In the genomic region with DNA sequence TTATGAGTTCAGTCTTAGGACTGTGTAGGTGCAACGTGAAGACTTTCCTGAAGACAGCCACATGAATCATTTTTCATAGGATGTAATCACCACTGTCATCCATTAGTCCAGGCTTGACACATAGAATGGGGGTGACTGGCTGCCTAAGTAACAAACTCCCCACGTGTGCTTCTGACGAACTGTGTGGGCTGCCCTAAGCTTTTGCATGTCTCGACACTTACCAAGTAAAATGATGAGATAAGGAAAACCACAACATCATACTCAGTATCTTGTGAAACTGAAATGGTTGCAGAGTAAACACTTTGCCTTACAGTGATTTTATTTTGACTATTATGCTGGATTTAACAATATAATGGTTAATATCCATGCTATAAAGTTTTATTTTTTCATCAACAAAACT, we compare ENCODE assay signal across 12 cellular contexts. TPM values are rescaled to one million over a fixed set of nuclear protein-coding genes. Genes with fewer than 3 reads are reported as not detected.
DNase-seq lines count a peak whose midpoint lies in the region; ATAC-seq and TF ChIP-seq lines count a peak whose summit lies in the region.
"Had no signal": no experiment of that assay in that cellular context is flagged by ENCODE, and none has a peak within 500 bp of the region (broad histone marks: within the 10 kb centered on the region; RNA-seq: fewer than 3 reads in every experiment).

No MANE protein-coding gene starts in this region.

- H3K27me3 ChIP-seq in RWPE2 (ENCODE audit: insufficient read depth, poor library complexity, severe bottlenecking) = no peaks in the 10 kb centered on the region
- no peaks in the 10 kb centered on the region for H3K27me3 ChIP-seq in SK-N-SH (ENCODE audit: insufficient read depth)
- H3K27me3 ChIP-seq: right lobe of liver had no signal

- H3K9me3 Mint-ChIP-seq in type B pancreatic cell = no peaks in the 10 kb centered on the region

- no peak overlapping the region for H3K4me3 Mint-ChIP-seq in type B pancreatic cell
- H3K4me3 Mint-ChIP-seq: CD4-positive, alpha-beta memory T cell had no signal

- DNase-seq in A172 (ENCODE audit: low spot score) (peak; percentile 69), ELR (ENCODE audit: low read depth) (peak; percentile 57), RWPE2 (ENCODE audit: low spot score) (peak; percentile 79), fibroblast of pulmonary artery (ENCODE audit: low read depth) (peak; percentile 86), type B pancreatic cell (ENCODE audit: extremely low spot score, unreplicated experiment) (no peak), SK-N-SH (no peak), hepatic stellate cell (ENCODE audit: low spot score) (no peak)
- DNase-seq: CD4-positive, alpha-beta memory T cell; NCI-H146; NK-92 treated with Interleukin-12 subunit alpha and Interleukin-12 subunit beta, amount 100 ng/mL, for 24 hours; right lobe of liver had no signal

- ATAC-seq in RWPE2 (ENCODE audit: low read depth) (peak; percentile 90), GM21786 (IDR thresholded peaks at IDR 0.05; ENCODE audit: unreplicated experiment) (no peak)

- H3K9me3 ChIP-seq in RWPE2 (ENCODE audit: severe bottlenecking) (no peaks in the 10 kb centered on the region), SK-N-SH (no peaks in the 10 kb centered on the region)
- H3K9me3 ChIP-seq: right lobe of liver had no signal

- no peak for TF ChIP-seq EP300 in SK-N-SH (IDR thresholded peaks at IDR 0.05; ENCODE audit: borderline replicate concordance in 1 of 2, low read depth in 1 of 2, low read length in 1 of 2)

- no peaks in the 10 kb centered on the region for H3K36me3 Mint-ChIP-seq in type B pancreatic cell
- H3K36me3 Mint-ChIP-seq: CD4-positive, alpha-beta memory T cell had no signal

- peaks cover 18% of the 10 kb centered on the region for H3K27me3 Mint-ChIP-seq in type B pancreatic cell

- no peak overlapping the region for H3K27ac Mint-ChIP-seq in type B pancreatic cell
- H3K27ac Mint-ChIP-seq: CD4-positive, alpha-beta memory T cell had no signal

- POLR2A ChIA-PET in SK-N-SH (lab: Yijun Ruan, JAX) = no interaction called here

- CTCF ChIA-PET in SK-N-SH (lab: Yijun Ruan, JAX) = no interaction called here

- H3K4me2 ChIP-seq in SK-N-SH = no peak overlapping the region

- no peaks in the 10 kb centered on the region for H3K36me3 ChIP-seq in RWPE2 (ENCODE audit: low read depth)
- H3K36me3 ChIP-seq in SK-N-SH (replicated peaks in 1 of 2; ENCODE audit: control insufficient read depth in 1 of 2, insufficient read depth in 2 of 2, low read length in 1 of 2) = no peaks in the 10 kb centered on the region
- H3K36me3 ChIP-seq: right lobe of liver had no signal

- H2AFZ ChIP-seq in SK-N-SH (ENCODE audit: low read depth) = no peak overlapping the region

- no peaks in the 10 kb centered on the region for H3K79me2 ChIP-seq in SK-N-SH (ENCODE audit: insufficient read depth)

- H3K27ac ChIP-seq in RWPE2 (ENCODE audit: poor library complexity, severe bottlenecking) (peak overlapping the region; percentile 70), SK-N-SH (ENCODE audit: low read depth in 2 of 2, low read length in 1 of 2) (no peak overlapping the region)
- H3K27ac ChIP-seq: right lobe of liver had no signal

- peaks cover 14% of the 10 kb centered on the region for H3K4me1 Mint-ChIP-seq in type B pancreatic cell (ENCODE audit: unreplicated experiment)

- WGBS in SK-N-SH (ENCODE audit: low lambda C conversion rate) = 86% methylated on average over 4 of the region's 4 CpGs

- H3K9me2 ChIP-seq in SK-N-SH = no peaks in the 10 kb centered on the region

- H4K20me1 ChIP-seq in SK-N-SH (ENCODE audit: insufficient read depth) = no peaks in the 10 kb centered on the region

- H3K4me3 ChIP-seq in RWPE2 (ENCODE audit: severe bottlenecking) (no peak overlapping the region), fibroblast of pulmonary artery (replicated peaks; ENCODE audit: low read depth, low read length) (no peak overlapping the region), SK-N-SH (ENCODE audit: low read depth in 2 of 2, low read length in 1 of 2) (no peak overlapping the region)
- H3K4me3 ChIP-seq: right lobe of liver had no signal

- TF ChIP-seq CTCF in RWPE2 (IDR thresholded peaks at IDR 0.05; ENCODE audit: poor library complexity, severe bottlenecking) (no peak), fibroblast of pulmonary artery (IDR thresholded peaks at IDR 0.05; ENCODE audit: low read length, missing control alignments) (no peak), type B pancreatic cell (conservative IDR thresholded peaks at IDR 0.05) (no peak), SK-N-SH (IDR thresholded peaks at IDR 0.05) (no peak)

- peaks cover 40% of the 10 kb centered on the region for H3K4me1 ChIP-seq in RWPE2 (ENCODE audit: insufficient read depth, poor library complexity, severe bottlenecking)
- H3K4me1 ChIP-seq in SK-N-SH (ENCODE audit: control insufficient read depth in 1 of 2, insufficient read depth in 2 of 2, low read depth in 1 of 2, low read length in 1 of 2) = no peaks in the 10 kb centered on the region; a peak in 1 of 4 replicates
- H3K4me1 ChIP-seq: right lobe of liver had no signal

- TF ChIP-seq RAD21 in SK-N-SH (IDR thresholded peaks at IDR 0.05; ENCODE audit: low read length) = no peak

- peaks cover 2% of the 10 kb centered on the region for H3F3A ChIP-seq in SK-N-SH (replicated peaks; ENCODE audit: insufficient read depth)

- H3K9ac ChIP-seq in SK-N-SH = no peak overlapping the region

TF ChIP-seq in SK-N-SH, 30 proteins besides CTCF, POLR2A, EP300 and RAD21:
- TF ChIP-seq SIN3A (IDR thresholded peaks at IDR 0.05; ENCODE audit: borderline replicate concordance, low read depth, low read length) = no peak
- no peak for TF ChIP-seq FOXM1 (IDR thresholded peaks at IDR 0.05; ENCODE audit: low read depth)
- TF ChIP-seq, protein P1, sequence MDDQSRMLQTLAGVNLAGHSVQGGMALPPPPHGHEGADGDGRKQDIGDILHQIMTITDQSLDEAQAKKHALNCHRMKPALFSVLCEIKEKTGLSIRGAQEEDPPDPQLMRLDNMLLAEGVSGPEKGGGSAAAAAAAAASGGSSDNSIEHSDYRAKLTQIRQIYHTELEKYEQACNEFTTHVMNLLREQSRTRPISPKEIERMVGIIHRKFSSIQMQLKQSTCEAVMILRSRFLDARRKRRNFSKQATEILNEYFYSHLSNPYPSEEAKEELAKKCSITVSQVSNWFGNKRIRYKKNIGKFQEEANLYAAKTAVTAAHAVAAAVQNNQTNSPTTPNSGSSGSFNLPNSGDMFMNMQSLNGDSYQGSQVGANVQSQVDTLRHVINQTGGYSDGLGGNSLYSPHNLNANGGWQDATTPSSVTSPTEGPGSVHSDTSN (IDR thresholded peaks at IDR 0.05) = no peak
- TF ChIP-seq RXRA (IDR thresholded peaks at IDR 0.05; ENCODE audit: borderline replicate concordance, low read depth) = no peak
- no peak for TF ChIP-seq FOSL2 (IDR thresholded peaks at IDR 0.05; ENCODE audit: borderline replicate concordance, low read depth)
- TF ChIP-seq, protein P2, sequence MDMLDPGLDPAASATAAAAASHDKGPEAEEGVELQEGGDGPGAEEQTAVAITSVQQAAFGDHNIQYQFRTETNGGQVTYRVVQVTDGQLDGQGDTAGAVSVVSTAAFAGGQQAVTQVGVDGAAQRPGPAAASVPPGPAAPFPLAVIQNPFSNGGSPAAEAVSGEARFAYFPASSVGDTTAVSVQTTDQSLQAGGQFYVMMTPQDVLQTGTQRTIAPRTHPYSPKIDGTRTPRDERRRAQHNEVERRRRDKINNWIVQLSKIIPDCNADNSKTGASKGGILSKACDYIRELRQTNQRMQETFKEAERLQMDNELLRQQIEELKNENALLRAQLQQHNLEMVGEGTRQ (IDR thresholded peaks at IDR 0.05; ENCODE audit: borderline replicate concordance, low read depth, low read length) = no peak
- no peak for TF ChIP-seq NFIC (IDR thresholded peaks at IDR 0.05; ENCODE audit: borderline replicate concordance)
- TF ChIP-seq GATA2 (CRISPR knock-in tag; IDR thresholded peaks at IDR 0.05) = no peak
- TF ChIP-seq GABPA (IDR thresholded peaks at IDR 0.05; ENCODE audit: low read depth) = no peak
- TF ChIP-seq TEAD4 (IDR thresholded peaks at IDR 0.05; ENCODE audit: borderline replicate concordance, insufficient read depth) = no peak
- TF ChIP-seq, protein P3, sequence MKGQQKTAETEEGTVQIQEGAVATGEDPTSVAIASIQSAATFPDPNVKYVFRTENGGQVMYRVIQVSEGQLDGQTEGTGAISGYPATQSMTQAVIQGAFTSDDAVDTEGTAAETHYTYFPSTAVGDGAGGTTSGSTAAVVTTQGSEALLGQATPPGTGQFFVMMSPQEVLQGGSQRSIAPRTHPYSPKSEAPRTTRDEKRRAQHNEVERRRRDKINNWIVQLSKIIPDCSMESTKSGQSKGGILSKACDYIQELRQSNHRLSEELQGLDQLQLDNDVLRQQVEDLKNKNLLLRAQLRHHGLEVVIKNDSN (IDR thresholded peaks at IDR 0.05; ENCODE audit: borderline replicate concordance, low read depth) = no peak
- no peak for TF ChIP-seq RFX5 (IDR thresholded peaks at IDR 0.05; ENCODE audit: low read length)
- TF ChIP-seq, protein P4, sequence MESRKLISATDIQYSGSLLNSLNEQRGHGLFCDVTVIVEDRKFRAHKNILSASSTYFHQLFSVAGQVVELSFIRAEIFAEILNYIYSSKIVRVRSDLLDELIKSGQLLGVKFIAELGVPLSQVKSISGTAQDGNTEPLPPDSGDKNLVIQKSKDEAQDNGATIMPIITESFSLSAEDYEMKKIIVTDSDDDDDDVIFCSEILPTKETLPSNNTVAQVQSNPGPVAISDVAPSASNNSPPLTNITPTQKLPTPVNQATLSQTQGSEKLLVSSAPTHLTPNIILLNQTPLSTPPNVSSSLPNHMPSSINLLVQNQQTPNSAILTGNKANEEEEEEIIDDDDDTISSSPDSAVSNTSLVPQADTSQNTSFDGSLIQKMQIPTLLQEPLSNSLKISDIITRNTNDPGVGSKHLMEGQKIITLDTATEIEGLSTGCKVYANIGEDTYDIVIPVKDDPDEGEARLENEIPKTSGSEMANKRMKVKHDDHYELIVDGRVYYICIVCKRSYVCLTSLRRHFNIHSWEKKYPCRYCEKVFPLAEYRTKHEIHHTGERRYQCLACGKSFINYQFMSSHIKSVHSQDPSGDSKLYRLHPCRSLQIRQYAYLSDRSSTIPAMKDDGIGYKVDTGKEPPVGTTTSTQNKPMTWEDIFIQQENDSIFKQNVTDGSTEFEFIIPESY (IDR thresholded peaks at IDR 0.05; ENCODE audit: borderline replicate concordance, low read depth) = no peak
- TF ChIP-seq MEF2A (IDR thresholded peaks at IDR 0.05; ENCODE audit: borderline replicate concordance, low read depth) = no peak
- no peak for TF ChIP-seq YY1 (IDR thresholded peaks at IDR 0.05; ENCODE audit: low read depth)
- no peak for TF ChIP-seq MXI1 (IDR thresholded peaks at IDR 0.05; ENCODE audit: low read depth, low read length)
- TF ChIP-seq ELF1 (IDR thresholded peaks at IDR 0.05) = no peak

RNA-seq across cellular contexts. Expression of gene ERG, which starts 19.5 kb away (rescaled TPM):
- total RNA-seq in A172 (2014; rRNA removed; shearing (Covaris generic)) = 0.05 TPM in 1 of 2 replicates, not detected in the other
- total RNA-seq in type B pancreatic cell (ENCODE audit: low replicate concordance) = 6.8 TPM in 1 of 2 replicates, not detected in the other
- polyA plus RNA-seq in SK-N-SH (2012; rRNA removed) = 0.05 TPM in 1 of 2 replicates, not detected in the other
- polyA plus RNA-seq in SK-N-SH (2012; cell fraction: cytosol; rRNA removed) = 0.03 TPM in 1 of 2 replicates, not detected in the other
- 0.01 and 0.04 TPM in 2 replicates for polyA plus RNA-seq in SK-N-SH (2012; cell fraction: nucleus; rRNA removed)
- total RNA-seq: CD4-positive, alpha-beta memory T cell had no signal
- polyA plus RNA-seq: CD4-positive, alpha-beta memory T cell had no signal

Comparison
In these comparisons a context has a peak if more than half of its experiments do, and no peak if none do; other contexts are left out.
1. DNase-seq: peak in A172 (single experiment), ELR (single experiment), RWPE2 (single experiment) and fibroblast of pulmonary artery (single experiment); none in type B pancreatic cell (single experiment), SK-N-SH (single experiment) and hepatic stellate cell (single experiment).